ENCODE assay signal across 1 cellular context in the genomic region with DNA sequence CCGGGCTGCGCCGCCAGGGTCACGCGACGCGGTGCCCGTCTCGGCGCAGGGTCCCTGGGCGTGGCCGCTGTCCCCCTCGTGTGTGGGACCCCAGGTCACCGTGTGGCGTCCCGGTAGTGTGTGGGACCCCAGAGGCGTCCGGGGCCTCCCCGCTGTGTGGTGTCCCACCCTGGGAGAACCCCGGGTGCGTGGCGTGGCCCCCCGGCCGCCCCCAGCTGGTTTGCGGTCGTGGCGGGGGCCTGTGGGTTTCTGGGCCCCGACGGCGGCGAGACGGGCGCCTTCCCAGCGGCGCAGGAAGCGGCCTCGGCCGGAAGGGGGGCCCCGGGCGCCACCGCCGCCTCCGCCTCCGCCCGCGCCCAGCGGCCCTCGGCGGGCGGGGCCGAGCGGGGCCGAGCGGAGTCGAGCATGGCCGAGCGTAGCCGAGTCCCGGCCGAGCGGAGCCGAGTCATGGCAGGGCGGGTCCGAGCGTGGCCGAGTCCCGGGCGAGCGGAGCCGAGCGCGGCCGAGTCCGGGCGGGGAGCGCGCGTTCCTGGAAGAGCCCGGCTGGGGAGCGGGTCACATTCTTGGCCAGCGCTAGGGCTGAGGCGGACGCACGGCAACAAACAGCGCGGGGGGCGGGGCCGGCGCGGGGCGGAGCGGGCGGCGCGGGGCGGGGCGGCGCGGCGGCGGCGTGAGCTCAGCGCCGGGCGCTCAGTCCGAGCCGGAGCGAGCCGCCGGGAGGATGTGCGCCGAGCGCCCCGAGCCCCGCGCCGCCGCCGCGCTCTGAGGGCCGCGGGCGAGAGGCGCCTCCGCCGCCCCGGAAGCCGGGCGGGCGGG.
TF ChIP-seq lines count a peak whose summit lies in the region.

No MANE protein-coding gene starts in this region.

TF ChIP-seq in K562, 482 proteins besides CTCF, POLR2A, EP300 and RAD21 (continued from another document and continues in another):
- TF ChIP-seq, protein P1, sequence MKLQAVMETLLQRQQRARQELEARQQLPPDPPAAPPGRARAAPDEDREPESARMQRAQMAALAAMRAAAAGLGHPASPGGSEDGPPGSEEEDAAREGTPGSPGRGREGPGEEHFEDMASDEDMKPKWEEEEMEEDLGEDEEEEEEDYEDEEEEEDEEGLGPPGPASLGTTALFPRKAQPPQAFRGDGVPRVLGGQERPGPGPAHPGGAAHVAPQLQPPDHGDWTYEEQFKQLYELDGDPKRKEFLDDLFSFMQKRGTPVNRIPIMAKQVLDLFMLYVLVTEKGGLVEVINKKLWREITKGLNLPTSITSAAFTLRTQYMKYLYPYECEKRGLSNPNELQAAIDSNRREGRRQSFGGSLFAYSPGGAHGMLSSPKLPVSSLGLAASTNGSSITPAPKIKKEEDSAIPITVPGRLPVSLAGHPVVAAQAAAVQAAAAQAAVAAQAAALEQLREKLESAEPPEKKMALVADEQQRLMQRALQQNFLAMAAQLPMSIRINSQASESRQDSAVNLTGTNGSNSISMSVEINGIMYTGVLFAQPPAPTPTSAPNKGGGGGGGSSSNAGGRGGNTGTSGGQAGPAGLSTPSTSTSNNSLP (IDR thresholded peaks at IDR 0.05; ENCODE audit: borderline replicate concordance, low read depth, low read length), result no peak
- TF ChIP-seq ZC3H8 (IDR thresholded peaks at IDR 0.05) (no peak), MTA1 (IDR thresholded peaks at IDR 0.05; ENCODE audit: borderline replicate concordance) (no peak), PRPF4 (IDR thresholded peaks at IDR 0.05; ENCODE audit: insufficient read depth, low read depth, low read length, poor library complexity, severe bottlenecking) (peak; percentile 19), PTTG1 (tag; IDR thresholded peaks at IDR 0.05; ENCODE audit: low read depth) (no peak), ZNF764 (CRISPR knock-in tag; IDR thresholded peaks at IDR 0.05; ENCODE audit: low read depth) (no peak), ZNF282 (CRISPR knock-in tag; IDR thresholded peaks at IDR 0.05) (no peak), CEBPG (CRISPR knock-in tag; IDR thresholded peaks at IDR 0.05) (no peak), CEBPG (tag; conservative IDR thresholded peaks at IDR 0.05 in 1 of 2, IDR thresholded peaks at IDR 0.05 in 1 of 2) (no peak), YBX1 (IDR thresholded peaks at IDR 0.05) (no peak), ZNF79 (CRISPR knock-in tag; IDR thresholded peaks at IDR 0.05; ENCODE audit: low read depth) (no peak), ZBTB1 (CRISPR knock-in tag; IDR thresholded peaks at IDR 0.05; ENCODE audit: borderline replicate concordance, low read depth) (peak; percentile 94), ZNF589 (CRISPR knock-in tag; IDR thresholded peaks at IDR 0.05; ENCODE audit: low read depth) (no peak; the same call in 1 of the 2 replicates), KDM5B (IDR thresholded peaks at IDR 0.05; ENCODE audit: insufficient replicate concordance, low read depth, low read length) (peak; percentile 38), SP2 (IDR thresholded peaks at IDR 0.05; ENCODE audit: extremely low read depth, low read depth, low read length, poor library complexity, severe bottlenecking) (no peak), TCF3 (CRISPR knock-in tag; IDR thresholded peaks at IDR 0.05) (0 out of 2 replicates have a peak, but pooled peaks have one; percentile 10), RBM34 (IDR thresholded peaks at IDR 0.05; ENCODE audit: borderline replicate concordance, insufficient read depth, low read length) (no peak), MEF2D (tag; conservative IDR thresholded peaks at IDR 0.05; ENCODE audit: low read depth) (no peak), KAT7 (CRISPR knock-in tag; IDR thresholded peaks at IDR 0.05; ENCODE audit: borderline replicate concordance) (no peak), MYC (IDR thresholded peaks at IDR 0.05; ENCODE audit: low read depth, low read length) (no peak), MYC (CRISPR knock-in tag; IDR thresholded peaks at IDR 0.05; ENCODE audit: borderline replicate concordance, low read depth) (no peak), CBFA2T2 (conservative IDR thresholded peaks at IDR 0.05) (no peak), HIVEP1 (CRISPR knock-in tag; IDR thresholded peaks at IDR 0.05) (no peak), KDM2B (CRISPR knock-in tag; IDR thresholded peaks at IDR 0.05) (peak; percentile 90), CBX2 (IDR thresholded peaks at IDR 0.05; ENCODE audit: insufficient read depth, low read length, poor library complexity, severe bottlenecking) (no peak)
- TF ChIP-seq, protein P2, sequence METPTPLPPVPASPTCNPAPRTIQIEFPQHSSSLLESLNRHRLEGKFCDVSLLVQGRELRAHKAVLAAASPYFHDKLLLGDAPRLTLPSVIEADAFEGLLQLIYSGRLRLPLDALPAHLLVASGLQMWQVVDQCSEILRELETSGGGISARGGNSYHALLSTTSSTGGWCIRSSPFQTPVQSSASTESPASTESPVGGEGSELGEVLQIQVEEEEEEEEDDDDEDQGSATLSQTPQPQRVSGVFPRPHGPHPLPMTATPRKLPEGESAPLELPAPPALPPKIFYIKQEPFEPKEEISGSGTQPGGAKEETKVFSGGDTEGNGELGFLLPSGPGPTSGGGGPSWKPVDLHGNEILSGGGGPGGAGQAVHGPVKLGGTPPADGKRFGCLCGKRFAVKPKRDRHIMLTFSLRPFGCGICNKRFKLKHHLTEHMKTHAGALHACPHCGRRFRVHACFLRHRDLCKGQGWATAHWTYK (CRISPR knock-in tag; IDR thresholded peaks at IDR 0.05), result peak; percentile 99
- TF ChIP-seq, protein P3, sequence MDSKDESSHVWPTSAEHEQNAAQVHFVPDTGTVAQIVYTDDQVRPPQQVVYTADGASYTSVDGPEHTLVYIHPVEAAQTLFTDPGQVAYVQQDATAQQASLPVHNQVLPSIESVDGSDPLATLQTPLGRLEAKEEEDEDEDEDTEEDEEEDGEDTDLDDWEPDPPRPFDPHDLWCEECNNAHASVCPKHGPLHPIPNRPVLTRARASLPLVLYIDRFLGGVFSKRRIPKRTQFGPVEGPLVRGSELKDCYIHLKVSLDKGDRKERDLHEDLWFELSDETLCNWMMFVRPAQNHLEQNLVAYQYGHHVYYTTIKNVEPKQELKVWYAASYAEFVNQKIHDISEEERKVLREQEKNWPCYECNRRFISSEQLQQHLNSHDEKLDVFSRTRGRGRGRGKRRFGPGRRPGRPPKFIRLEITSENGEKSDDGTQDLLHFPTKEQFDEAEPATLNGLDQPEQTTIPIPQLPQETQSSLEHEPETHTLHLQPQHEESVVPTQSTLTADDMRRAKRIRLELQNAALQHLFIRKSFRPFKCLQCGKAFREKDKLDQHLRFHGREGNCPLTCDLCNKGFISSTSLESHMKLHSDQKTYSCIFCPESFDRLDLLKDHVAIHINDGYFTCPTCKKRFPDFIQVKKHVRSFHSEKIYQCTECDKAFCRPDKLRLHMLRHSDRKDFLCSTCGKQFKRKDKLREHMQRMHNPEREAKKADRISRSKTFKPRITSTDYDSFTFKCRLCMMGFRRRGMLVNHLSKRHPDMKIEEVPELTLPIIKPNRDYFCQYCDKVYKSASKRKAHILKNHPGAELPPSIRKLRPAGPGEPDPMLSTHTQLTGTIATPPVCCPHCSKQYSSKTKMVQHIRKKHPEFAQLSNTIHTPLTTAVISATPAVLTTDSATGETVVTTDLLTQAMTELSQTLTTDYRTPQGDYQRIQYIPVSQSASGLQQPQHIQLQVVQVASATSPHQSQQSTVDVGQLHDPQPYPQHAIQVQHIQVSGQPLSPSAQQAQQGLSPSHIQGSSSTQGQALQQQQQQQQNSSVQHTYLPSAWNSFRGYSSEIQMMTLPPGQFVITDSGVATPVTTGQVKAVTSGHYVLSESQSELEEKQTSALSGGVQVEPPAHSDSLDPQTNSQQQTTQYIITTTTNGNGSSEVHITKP (IDR thresholded peaks at IDR 0.05; ENCODE audit: partially characterized antibody), result no peak
- TF ChIP-seq, protein P4, sequence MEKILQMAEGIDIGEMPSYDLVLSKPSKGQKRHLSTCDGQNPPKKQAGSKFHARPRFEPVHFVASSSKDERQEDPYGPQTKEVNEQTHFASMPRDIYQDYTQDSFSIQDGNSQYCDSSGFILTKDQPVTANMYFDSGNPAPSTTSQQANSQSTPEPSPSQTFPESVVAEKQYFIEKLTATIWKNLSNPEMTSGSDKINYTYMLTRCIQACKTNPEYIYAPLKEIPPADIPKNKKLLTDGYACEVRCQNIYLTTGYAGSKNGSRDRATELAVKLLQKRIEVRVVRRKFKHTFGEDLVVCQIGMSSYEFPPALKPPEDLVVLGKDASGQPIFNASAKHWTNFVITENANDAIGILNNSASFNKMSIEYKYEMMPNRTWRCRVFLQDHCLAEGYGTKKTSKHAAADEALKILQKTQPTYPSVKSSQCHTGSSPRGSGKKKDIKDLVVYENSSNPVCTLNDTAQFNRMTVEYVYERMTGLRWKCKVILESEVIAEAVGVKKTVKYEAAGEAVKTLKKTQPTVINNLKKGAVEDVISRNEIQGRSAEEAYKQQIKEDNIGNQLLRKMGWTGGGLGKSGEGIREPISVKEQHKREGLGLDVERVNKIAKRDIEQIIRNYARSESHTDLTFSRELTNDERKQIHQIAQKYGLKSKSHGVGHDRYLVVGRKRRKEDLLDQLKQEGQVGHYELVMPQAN (IDR thresholded peaks at IDR 0.05; ENCODE audit: borderline replicate concordance), result no peak
- TF ChIP-seq, protein P5, sequence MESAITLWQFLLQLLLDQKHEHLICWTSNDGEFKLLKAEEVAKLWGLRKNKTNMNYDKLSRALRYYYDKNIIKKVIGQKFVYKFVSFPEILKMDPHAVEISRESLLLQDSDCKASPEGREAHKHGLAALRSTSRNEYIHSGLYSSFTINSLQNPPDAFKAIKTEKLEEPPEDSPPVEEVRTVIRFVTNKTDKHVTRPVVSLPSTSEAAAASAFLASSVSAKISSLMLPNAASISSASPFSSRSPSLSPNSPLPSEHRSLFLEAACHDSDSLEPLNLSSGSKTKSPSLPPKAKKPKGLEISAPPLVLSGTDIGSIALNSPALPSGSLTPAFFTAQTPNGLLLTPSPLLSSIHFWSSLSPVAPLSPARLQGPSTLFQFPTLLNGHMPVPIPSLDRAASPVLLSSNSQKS (CRISPR knock-in tag; IDR thresholded peaks at IDR 0.05), result no peak
- TF ChIP-seq, protein P6, sequence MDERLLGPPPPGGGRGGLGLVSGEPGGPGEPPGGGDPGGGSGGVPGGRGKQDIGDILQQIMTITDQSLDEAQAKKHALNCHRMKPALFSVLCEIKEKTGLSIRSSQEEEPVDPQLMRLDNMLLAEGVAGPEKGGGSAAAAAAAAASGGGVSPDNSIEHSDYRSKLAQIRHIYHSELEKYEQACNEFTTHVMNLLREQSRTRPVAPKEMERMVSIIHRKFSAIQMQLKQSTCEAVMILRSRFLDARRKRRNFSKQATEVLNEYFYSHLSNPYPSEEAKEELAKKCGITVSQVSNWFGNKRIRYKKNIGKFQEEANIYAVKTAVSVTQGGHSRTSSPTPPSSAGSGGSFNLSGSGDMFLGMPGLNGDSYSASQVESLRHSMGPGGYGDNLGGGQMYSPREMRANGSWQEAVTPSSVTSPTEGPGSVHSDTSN (CRISPR knock-in tag; IDR thresholded peaks at IDR 0.05; ENCODE audit: low read depth), result no peak
- TF ChIP-seq, protein P6 (tag; conservative IDR thresholded peaks at IDR 0.05; ENCODE audit: low read depth), result no peak
- TF ChIP-seq, protein P7, sequence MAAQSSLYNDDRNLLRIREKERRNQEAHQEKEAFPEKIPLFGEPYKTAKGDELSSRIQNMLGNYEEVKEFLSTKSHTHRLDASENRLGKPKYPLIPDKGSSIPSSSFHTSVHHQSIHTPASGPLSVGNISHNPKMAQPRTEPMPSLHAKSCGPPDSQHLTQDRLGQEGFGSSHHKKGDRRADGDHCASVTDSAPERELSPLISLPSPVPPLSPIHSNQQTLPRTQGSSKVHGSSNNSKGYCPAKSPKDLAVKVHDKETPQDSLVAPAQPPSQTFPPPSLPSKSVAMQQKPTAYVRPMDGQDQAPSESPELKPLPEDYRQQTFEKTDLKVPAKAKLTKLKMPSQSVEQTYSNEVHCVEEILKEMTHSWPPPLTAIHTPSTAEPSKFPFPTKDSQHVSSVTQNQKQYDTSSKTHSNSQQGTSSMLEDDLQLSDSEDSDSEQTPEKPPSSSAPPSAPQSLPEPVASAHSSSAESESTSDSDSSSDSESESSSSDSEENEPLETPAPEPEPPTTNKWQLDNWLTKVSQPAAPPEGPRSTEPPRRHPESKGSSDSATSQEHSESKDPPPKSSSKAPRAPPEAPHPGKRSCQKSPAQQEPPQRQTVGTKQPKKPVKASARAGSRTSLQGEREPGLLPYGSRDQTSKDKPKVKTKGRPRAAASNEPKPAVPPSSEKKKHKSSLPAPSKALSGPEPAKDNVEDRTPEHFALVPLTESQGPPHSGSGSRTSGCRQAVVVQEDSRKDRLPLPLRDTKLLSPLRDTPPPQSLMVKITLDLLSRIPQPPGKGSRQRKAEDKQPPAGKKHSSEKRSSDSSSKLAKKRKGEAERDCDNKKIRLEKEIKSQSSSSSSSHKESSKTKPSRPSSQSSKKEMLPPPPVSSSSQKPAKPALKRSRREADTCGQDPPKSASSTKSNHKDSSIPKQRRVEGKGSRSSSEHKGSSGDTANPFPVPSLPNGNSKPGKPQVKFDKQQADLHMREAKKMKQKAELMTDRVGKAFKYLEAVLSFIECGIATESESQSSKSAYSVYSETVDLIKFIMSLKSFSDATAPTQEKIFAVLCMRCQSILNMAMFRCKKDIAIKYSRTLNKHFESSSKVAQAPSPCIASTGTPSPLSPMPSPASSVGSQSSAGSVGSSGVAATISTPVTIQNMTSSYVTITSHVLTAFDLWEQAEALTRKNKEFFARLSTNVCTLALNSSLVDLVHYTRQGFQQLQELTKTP (IDR thresholded peaks at IDR 0.05; ENCODE audit: low read depth in 1 of 2, partially characterized antibody in 2 of 2), result no peak
- TF ChIP-seq, protein P8, sequence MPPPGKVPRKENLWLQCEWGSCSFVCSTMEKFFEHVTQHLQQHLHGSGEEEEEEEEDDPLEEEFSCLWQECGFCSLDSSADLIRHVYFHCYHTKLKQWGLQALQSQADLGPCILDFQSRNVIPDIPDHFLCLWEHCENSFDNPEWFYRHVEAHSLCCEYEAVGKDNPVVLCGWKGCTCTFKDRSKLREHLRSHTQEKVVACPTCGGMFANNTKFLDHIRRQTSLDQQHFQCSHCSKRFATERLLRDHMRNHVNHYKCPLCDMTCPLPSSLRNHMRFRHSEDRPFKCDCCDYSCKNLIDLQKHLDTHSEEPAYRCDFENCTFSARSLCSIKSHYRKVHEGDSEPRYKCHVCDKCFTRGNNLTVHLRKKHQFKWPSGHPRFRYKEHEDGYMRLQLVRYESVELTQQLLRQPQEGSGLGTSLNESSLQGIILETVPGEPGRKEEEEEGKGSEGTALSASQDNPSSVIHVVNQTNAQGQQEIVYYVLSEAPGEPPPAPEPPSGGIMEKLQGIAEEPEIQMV (tag; conservative IDR thresholded peaks at IDR 0.05; ENCODE audit: low read depth), result no peak
